ENCODE assay signal across 28 cellular contexts in the genomic region with DNA sequence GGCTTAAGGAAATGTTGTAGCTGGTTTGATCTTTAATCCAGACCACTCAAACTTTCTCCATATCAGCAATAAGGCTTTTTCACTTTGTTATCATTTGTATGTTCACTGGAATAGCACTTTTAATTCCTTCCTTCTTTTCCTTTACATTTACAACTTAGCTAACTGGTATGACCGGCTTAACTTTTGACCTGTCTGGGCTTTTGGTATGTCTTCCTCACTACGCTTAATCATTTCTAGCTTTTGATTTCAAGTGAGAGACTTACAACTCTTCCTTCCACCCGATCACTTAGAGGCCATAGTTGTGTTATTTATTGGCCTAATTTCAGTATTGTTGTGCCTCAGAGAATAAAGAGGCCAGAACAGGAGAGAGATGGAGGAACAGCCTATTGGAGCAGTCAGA.
"Had no signal": no experiment of that assay in that cellular context is flagged by ENCODE, and none has a peak within 500 bp of the region (broad histone marks: within the 10 kb centered on the region; RNA-seq: fewer than 3 reads in every experiment).

No MANE protein-coding gene starts in this region.

- H3K4me3 ChIP-seq: adrenal gland, ascending aorta, breast epithelium, cardiac muscle cell, colonic mucosa, esophagus squamous epithelium had no signal

- H3K36me3 ChIP-seq: adrenal gland, ascending aorta, breast epithelium, cardiac muscle cell, colonic mucosa, esophagus squamous epithelium, WERI-Rb-1 had no signal

- H3K27ac ChIP-seq: adrenal gland, ascending aorta, breast epithelium, cardiac muscle cell, colonic mucosa, epithelial cell of prostate, esophagus squamous epithelium, WERI-Rb-1 had no signal

- H3K4me1 ChIP-seq: adrenal gland, ascending aorta, breast epithelium, colonic mucosa, esophagus squamous epithelium had no signal

- H3K27me3 ChIP-seq: adrenal gland, ascending aorta, breast epithelium, cardiac muscle cell, colonic mucosa, esophagus squamous epithelium had no signal

- H3K9me3 ChIP-seq: adrenal gland, ascending aorta, colonic mucosa, esophagus squamous epithelium had no signal

- DNase-seq: activated B cell treated with CpG ODN at 0.5 μM for 24 hours; activated CD4-positive, alpha-beta T cell treated with anti-CD3 and anti-CD28 coated beads for 48 hours; activated CD4-positive, alpha-beta T cell treated with anti-CD3 and anti-CD28 coated beads, Interleukin-2, amount 50 U/mL, for 1 hour; activated CD4-positive, alpha-beta T cell treated with anti-CD3 and anti-CD28 coated beads, Interleukin-2, amount 50 U/mL, for 48 hours; activated CD8-positive, alpha-beta memory T cell treated with anti-CD3 and anti-CD28 coated beads for 24 hours; activated CD8-positive, alpha-beta memory T cell treated with anti-CD3 and anti-CD28 coated beads, Interleukin-2, amount 50 U/mL, for 4 hours; activated CD8-positive, alpha-beta T cell treated with anti-CD3 and anti-CD28 coated beads for 36 hours; activated effector memory CD4-positive, alpha-beta T cell treated with anti-CD3 and anti-CD28 coated beads, Interleukin-2, amount 50 U/mL, for 16 hours; activated naive CD4-positive, alpha-beta T cell treated with anti-CD3 and anti-CD28 coated beads for 36 hours; activated naive CD8-positive, alpha-beta T cell treated with anti-CD3 and anti-CD28 coated beads for 36 hours; activated naive CD8-positive, alpha-beta T cell treated with anti-CD3 and anti-CD28 coated beads, Interleukin-2, amount 50 U/mL, for 24 hours; activated T-cell treated with anti-CD3 and anti-CD28 coated beads, Interleukin-2, amount 50 U/mL, for 1 hour; activated T-cell treated with anti-CD3 and anti-CD28 coated beads, Interleukin-2, amount 50 U/mL, for 48 hours; adrenal gland; central memory CD4-positive, alpha-beta T cell; cerebellar nuclear complex; colonic mucosa; effector CD8-positive, alpha-beta T cell; esophagus squamous epithelium; head of caudate nucleus; T-helper 1 cell; T-helper 17 cell; T1000; WERI-Rb-1 had no signal
